14 cellular contexts compared by ENCODE assay signal in the genomic region with DNA sequence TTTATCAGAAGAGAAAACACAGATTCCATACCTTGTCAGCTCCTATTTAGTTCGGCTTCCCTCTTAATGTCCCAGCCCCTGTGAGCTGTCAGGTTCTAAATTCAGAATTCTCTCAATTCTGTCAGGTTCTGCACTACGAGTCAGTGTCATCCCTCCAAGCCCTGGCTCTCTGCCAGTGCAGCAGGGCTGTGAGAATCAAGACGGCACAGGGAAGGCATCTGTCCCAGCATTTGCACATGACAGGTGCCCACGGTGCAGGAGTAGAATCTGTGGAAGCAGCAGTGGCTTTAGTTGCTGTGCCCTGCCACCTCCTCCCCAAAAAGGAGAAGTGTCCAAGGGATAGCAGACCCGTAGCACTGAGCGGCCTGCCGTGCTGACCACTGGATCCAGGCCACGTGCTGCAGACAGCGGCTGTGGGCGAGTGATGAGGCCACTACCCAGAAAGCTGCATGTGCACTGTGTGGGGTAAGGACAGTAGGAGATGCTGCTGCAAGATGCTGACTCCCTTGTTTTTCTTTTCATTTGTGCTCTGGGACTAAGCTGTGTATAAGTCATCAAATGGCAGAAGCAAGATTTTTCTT.
"Had no signal": no experiment of that assay in that cellular context is flagged by ENCODE, and none has a peak within 500 bp of the region (broad histone marks: within the 10 kb centered on the region; RNA-seq: fewer than 3 reads in every experiment).

No MANE protein-coding gene starts in this region.

- H3K27me3 ChIP-seq: breast epithelium had no signal

- DNase-seq: activated B cell treated with CpG ODN at 0.5 μM for 24 hours; activated CD4-positive, alpha-beta T cell treated with anti-CD3 and anti-CD28 coated beads, Interleukin-2, amount 10 ng/mL, durations not matched to agents 7 days and 5 days; activated naive CD4-positive, alpha-beta T cell treated with Interleukin-2 at 50 U/mL for 16 hours; aorta; islet precursor cell; naive B cell; retina; stimulated activated CD4-positive, alpha-beta T cell treated with anti-CD3 and anti-CD28 coated beads, Interleukin-4, amount 100 ng/mL, for 4 hours; stimulated activated naive CD8-positive, alpha-beta T cell treated with anti-CD3 and anti-CD28 coated beads, Interleukin-15, Interleukin-2, amounts not matched to agents 100 U/mL and 50 U/mL, for 24 hours; SW 1271; trophoblast cell had no signal

- H3K27ac Mint-ChIP-seq: activated B cell treated with CpG ODN at 0.5 μM for 24 hours; activated CD4-positive, alpha-beta T cell treated with anti-CD3 and anti-CD28 coated beads, Interleukin-2, amount 10 ng/mL, durations not matched to agents 7 days and 5 days; naive B cell had no signal

- H3K36me3 ChIP-seq: breast epithelium had no signal

- H3K4me1 Mint-ChIP-seq: activated B cell treated with CpG ODN at 0.5 μM for 24 hours; activated CD4-positive, alpha-beta T cell treated with anti-CD3 and anti-CD28 coated beads, Interleukin-2, amount 10 ng/mL, durations not matched to agents 7 days and 5 days had no signal

- H3K4me1 ChIP-seq: breast epithelium had no signal

- H3K4me3 ChIP-seq: breast epithelium, skin epidermis had no signal

- H3K27me3 Mint-ChIP-seq: activated B cell treated with CpG ODN at 0.5 μM for 24 hours; activated CD4-positive, alpha-beta T cell treated with anti-CD3 and anti-CD28 coated beads, Interleukin-2, amount 10 ng/mL, durations not matched to agents 7 days and 5 days; naive B cell had no signal

- H3K4me3 Mint-ChIP-seq: activated B cell treated with CpG ODN at 0.5 μM for 24 hours; activated CD4-positive, alpha-beta T cell treated with anti-CD3 and anti-CD28 coated beads, Interleukin-2, amount 10 ng/mL, durations not matched to agents 7 days and 5 days had no signal

- ATAC-seq: left lobe of liver; stimulated activated naive CD8-positive, alpha-beta T cell treated with anti-CD3 and anti-CD28 coated beads, Interleukin-15, Interleukin-2, amounts not matched to agents 100 U/mL and 50 U/mL, for 24 hours had no signal

- H3K27ac ChIP-seq: breast epithelium, skin epidermis had no signal
